Comparison of ENCODE assay signal across 14 cellular contexts in the genomic region with DNA sequence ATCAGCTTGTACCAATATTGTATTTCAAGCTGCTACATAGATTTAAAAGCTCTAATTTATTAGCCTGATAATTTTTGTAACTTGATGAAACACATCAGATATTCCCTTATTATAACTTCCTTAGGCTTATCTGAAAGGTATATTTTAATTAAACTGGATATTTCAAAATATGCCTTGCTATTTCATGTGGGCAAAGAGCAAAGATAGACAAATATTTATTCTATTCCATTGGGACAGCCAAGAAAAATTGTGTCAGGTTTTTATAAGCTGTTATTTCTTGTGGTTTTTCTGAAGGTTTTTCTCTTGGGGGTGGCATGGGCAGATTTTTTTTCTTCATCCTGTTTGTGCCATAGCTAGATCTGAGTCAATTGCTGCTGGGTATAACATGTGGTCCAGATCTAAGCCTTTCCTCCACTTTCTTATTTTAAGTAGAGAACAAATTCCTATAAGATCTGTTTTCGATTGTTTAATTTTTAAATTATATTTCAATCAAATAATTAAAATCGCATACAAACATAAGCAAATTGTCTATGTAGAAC.
DNase-seq lines count a peak whose midpoint lies in the region; ATAC-seq and TF ChIP-seq lines count a peak whose summit lies in the region.
"Had no signal": no experiment of that assay in that cellular context is flagged by ENCODE, and none has a peak within 500 bp of the region (broad histone marks: within the 10 kb centered on the region; RNA-seq: fewer than 3 reads in every experiment).

No MANE protein-coding gene starts in this region.

- H3K4me2 ChIP-seq in BLaER1 (peak overlapping the region; percentile 43), smooth muscle cell (no peak overlapping the region)

- intact Hi-C loops in right lobe of liver (cut with DNase I) (no loop called here), heart left ventricle (cut with DNase I) (no loop called here)

- TF ChIP-seq CTCF in VCaP (conservative IDR thresholded peaks at IDR 0.05), result no peak
- TF ChIP-seq CTCF in right lobe of liver (IDR thresholded peaks at IDR 0.05), result no peak
- no peak for TF ChIP-seq CTCF in smooth muscle cell (IDR thresholded peaks at IDR 0.05; ENCODE audit: borderline replicate concordance, insufficient read depth, poor library complexity, severe bottlenecking)
- no peak for TF ChIP-seq CTCF in heart left ventricle (IDR thresholded peaks at IDR 0.05)

- H3K4me1 ChIP-seq in BLaER1 (peaks cover 17% of the 10 kb centered on the region), right lobe of liver (peaks cover 0 to 27% (median 0%) of the 10 kb centered on the region in 4 donors), smooth muscle cell (ENCODE audit: low read depth) (no peaks in the 10 kb centered on the region), heart left ventricle (no peaks in the 10 kb centered on the region)
- H3K4me1 ChIP-seq: Caco-2 had no signal

- WGBS in right lobe of liver (ENCODE audit: insufficient coverage, low coverage, low lambda C conversion rate, missing lambda C conversion rate), result 47% methylated on average over 2 of the region's 2 CpGs
- 67% methylated on average over 2 of the region's 2 CpGs for WGBS in smooth muscle cell (ENCODE audit: low lambda C conversion rate)
- 43 to 94% (median 66%) methylated on average over 2 of the region's 2 CpGs for WGBS in heart left ventricle, 4 donors

- no peak overlapping the region for H2AFZ ChIP-seq in smooth muscle cell (ENCODE audit: low read depth)

- TF ChIP-seq POLR2A in right lobe of liver (IDR thresholded peaks at IDR 0.05), result no peak
- TF ChIP-seq POLR2A in heart left ventricle (IDR thresholded peaks at IDR 0.05), result no peak

- H3K36me3 ChIP-seq in BLaER1, result no peaks in the 10 kb centered on the region
- H3K36me3 ChIP-seq in right lobe of liver, result no peaks in the 10 kb centered on the region
- no peaks in the 10 kb centered on the region for H3K36me3 ChIP-seq in smooth muscle cell (ENCODE audit: low read depth)
- no peaks in the 10 kb centered on the region for H3K36me3 ChIP-seq in heart left ventricle

- H3K9ac ChIP-seq in BLaER1 (no peak overlapping the region), smooth muscle cell (ENCODE audit: low read depth) (no peak overlapping the region)

- H4K20me1 ChIP-seq in BLaER1 (no peaks in the 10 kb centered on the region), smooth muscle cell (ENCODE audit: low read depth) (no peaks in the 10 kb centered on the region)

- no peaks in the 10 kb centered on the region for H3K79me2 ChIP-seq in smooth muscle cell (ENCODE audit: low read depth)

- H3K4me3 ChIP-seq in BLaER1 (no peak overlapping the region), right lobe of liver (no peak overlapping the region), smooth muscle cell (no peak overlapping the region), heart left ventricle (no peak overlapping the region)

- H3K9me3 ChIP-seq in BLaER1, result no peaks in the 10 kb centered on the region
- no peaks in the 10 kb centered on the region for H3K9me3 ChIP-seq in right lobe of liver
- no peaks in the 10 kb centered on the region for H3K9me3 ChIP-seq in smooth muscle cell (replicated peaks; ENCODE audit: low read depth)
- no peaks in the 10 kb centered on the region for H3K9me3 ChIP-seq in heart left ventricle
- H3K9me3 ChIP-seq: Caco-2 had no signal

- H3K27ac ChIP-seq in BLaER1 (no peak overlapping the region), VCaP (peak overlapping the region; percentile 27; the same call in 1 of the 2 replicates), right lobe of liver (peak overlapping the region in 1 of 3 donors; percentile 27), smooth muscle cell (ENCODE audit: low read depth) (no peak overlapping the region), heart left ventricle (no peak overlapping the region)
- H3K27ac ChIP-seq: HL-60 had no signal

- H3K27me3 ChIP-seq in BLaER1, result no peaks in the 10 kb centered on the region
- no peaks in the 10 kb centered on the region for H3K27me3 ChIP-seq in right lobe of liver
- H3K27me3 ChIP-seq in smooth muscle cell (ENCODE audit: low read depth), result no peaks in the 10 kb centered on the region
- H3K27me3 ChIP-seq in heart left ventricle, result no peaks in the 10 kb centered on the region

- DNase-seq in HT1080 (ENCODE audit: low read depth) (peak; percentile 23), right lobe of liver (no peak), smooth muscle cell (lab: John Stamatoyannopoulos, UW; ENCODE audit: unreplicated experiment) (no peak), amygdala (lab: John Stamatoyannopoulos, UW) (no peak), heart left ventricle (no peak)
- DNase-seq: Caco-2; CD8-positive, alpha-beta memory T cell; H7; IMR-90; KBM-7 had no signal

- ATAC-seq in right lobe of liver (peak in 3 of 4 donors; percentile 69 to 77 (median 76)), heart left ventricle (no peak), HG03457 (IDR thresholded peaks at IDR 0.05; ENCODE audit: unreplicated experiment) (no peak)

- no peaks in the 10 kb centered on the region for H3F3A ChIP-seq in smooth muscle cell (ENCODE audit: low read depth)

Comparison
In these comparisons a context has a peak if more than half of its experiments do, and no peak if none do; other contexts are left out.
1. ATAC-seq: peak in right lobe of liver (3 of 4); none in heart left ventricle (0 of 4) and HG03457 (single experiment).